Comparison of ENCODE assay signal across 8 cellular contexts in the genomic region with DNA sequence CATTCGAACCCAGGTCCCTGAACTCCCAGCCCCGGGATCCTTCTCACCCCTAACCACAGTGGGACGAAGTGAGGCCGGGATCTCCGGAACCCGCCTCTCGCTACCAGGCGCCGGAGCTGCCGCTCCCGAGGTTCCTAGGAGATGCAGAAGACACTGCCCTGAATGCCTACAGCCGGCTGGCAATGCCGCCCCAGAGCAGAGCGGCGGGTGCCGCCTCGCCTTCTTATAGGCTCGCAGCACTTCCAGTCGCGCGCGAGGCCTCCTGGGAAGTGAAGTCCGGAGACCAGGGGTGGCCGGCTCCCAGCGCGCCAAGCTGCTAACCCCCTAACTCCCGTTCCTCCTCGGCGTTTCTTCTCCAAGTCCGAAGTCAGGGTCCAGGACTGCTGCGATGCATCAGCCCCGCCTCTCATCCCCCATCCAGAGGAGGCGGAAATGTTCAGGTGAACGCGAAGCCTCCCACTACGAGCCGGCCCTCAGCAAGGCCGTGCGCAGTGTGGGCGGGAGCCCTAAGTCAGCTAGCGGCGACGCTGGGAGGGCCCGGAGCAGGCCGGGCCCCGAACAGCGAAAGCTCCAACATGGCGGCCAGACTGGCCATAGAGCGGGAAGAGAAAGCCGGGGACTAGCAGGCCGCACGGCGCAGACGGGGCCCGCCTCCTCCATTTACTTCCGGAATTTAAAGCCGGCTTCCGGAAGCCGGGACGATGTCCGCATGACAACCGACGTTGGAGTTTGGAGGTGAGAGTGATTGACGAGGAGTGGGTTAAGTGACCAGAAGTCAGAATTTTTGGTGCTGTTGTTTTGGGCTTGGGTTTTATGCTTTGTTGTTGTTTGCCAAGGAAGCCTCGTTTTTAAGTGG. TPM values are rescaled to one million over a fixed set of nuclear protein-coding genes. Genes with fewer than 3 reads are reported as not detected.
DNase-seq lines count a peak whose midpoint lies in the region; ATAC-seq and TF ChIP-seq lines count a peak whose summit lies in the region.

A gene with protein sequence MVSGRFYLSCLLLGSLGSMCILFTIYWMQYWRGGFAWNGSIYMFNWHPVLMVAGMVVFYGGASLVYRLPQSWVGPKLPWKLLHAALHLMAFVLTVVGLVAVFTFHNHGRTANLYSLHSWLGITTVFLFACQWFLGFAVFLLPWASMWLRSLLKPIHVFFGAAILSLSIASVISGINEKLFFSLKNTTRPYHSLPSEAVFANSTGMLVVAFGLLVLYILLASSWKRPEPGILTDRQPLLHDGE (minus strand): TSS at position 197 of the 856 bp plus-strand sequence. CDS start 5,169 bp downstream, outside the sequence.
A gene (plus strand): TSS at position 689 of the 856 bp plus-strand sequence. CDS start 2,017 bp downstream, outside the sequence.

- peak within 1 kb of the TSS; percentile 94 for H3K4me2 ChIP-seq in Karpas-422 (ENCODE audit: low read depth, low read length, poor library complexity, severe bottlenecking)

- H3K27me3 ChIP-seq in Karpas-422 (ENCODE audit: low read length) = no peaks in the 10 kb centered on the region

- peaks cover 18% of the 10 kb centered on the region for H3K36me3 ChIP-seq in Karpas-422 (ENCODE audit: insufficient read depth, low read length)

- H3K4me3 Mint-ChIP-seq in activated T-helper 17 cell treated with anti-CD3 and anti-CD28 coated beads, Interleukin-2, amount 50 U/mL, for 72 hours = peak within 1 kb of the TSS; percentile 98
- peak within 1 kb of the TSS; percentile 99 for H3K4me3 Mint-ChIP-seq in natural killer cell

- H3K9me2 ChIP-seq in Karpas-422 (replicated peaks; ENCODE audit: insufficient read depth, low read length) = no peaks in the 10 kb centered on the region

- H3K36me3 Mint-ChIP-seq in activated T-helper 17 cell treated with anti-CD3 and anti-CD28 coated beads, Interleukin-2, amount 50 U/mL, for 72 hours (ENCODE audit: low read depth) = peaks cover 46% of the 10 kb centered on the region
- H3K36me3 Mint-ChIP-seq in natural killer cell = no peaks in the 10 kb centered on the region

- H3K4me3 ChIP-seq in Karpas-422 (ENCODE audit: low read length) = peak within 1 kb of the TSS; percentile 87
- H3K4me3 ChIP-seq in fibroblast of mammary gland (ENCODE audit: control insufficient read depth, low read depth, low read length) = peak within 1 kb of the TSS; percentile 82

- peak; percentile 77 for ATAC-seq in GM21786 (IDR thresholded peaks at IDR 0.05; ENCODE audit: unreplicated experiment)
- peak; percentile 95 for ATAC-seq in activated T-helper 17 cell treated with anti-CD3 and anti-CD28 coated beads, Interleukin-2, amount 50 U/mL, for 72 hours (replicated peaks)
- peak; percentile 92 to 99 (median 93) for ATAC-seq in natural killer cell

- H3K9me3 ChIP-seq in Karpas-422 (ENCODE audit: low read length) = no peaks in the 10 kb centered on the region

- DNase-seq in DMS79 treated with DMSO at 0.1 percent for 48 hours (lab: John Stamatoyannopoulos, UW) = peak; percentile 94
- DNase-seq in Karpas-422 = peak; percentile 98
- peak; percentile 98 for DNase-seq in RPMI8226
- DNase-seq in fibroblast of mammary gland (ENCODE audit: low read depth) = peak; percentile 89
- DNase-seq in natural killer cell = peak; percentile 80
- DNase-seq in stimulated activated naive CD4-positive, alpha-beta T cell treated with Interleukin-2 at 50 U/mL for 16 hours (lab: John Stamatoyannopoulos, UW) = peak; percentile 88

- peaks cover 37% of the 10 kb centered on the region for H3K79me2 ChIP-seq in Karpas-422 (ENCODE audit: low read length)

- H4K20me1 ChIP-seq in Karpas-422 (ENCODE audit: insufficient read depth, low read depth, low read length) = 0 out of 2 replicates have a peak, but pooled peaks cover 5% of the 10 kb centered on the region

- peak within 1 kb of the TSS; percentile 98 for H3K27ac Mint-ChIP-seq in activated T-helper 17 cell treated with anti-CD3 and anti-CD28 coated beads, Interleukin-2, amount 50 U/mL, for 72 hours
- H3K27ac Mint-ChIP-seq in natural killer cell = peak within 1 kb of the TSS; percentile 94 to 98

- H3K9ac ChIP-seq in Karpas-422 (ENCODE audit: low read length) = peak within 1 kb of the TSS; percentile 96

- peaks cover 39% of the 10 kb centered on the region for H3K4me1 ChIP-seq in Karpas-422 (ENCODE audit: low read length)

- H3K27me3 Mint-ChIP-seq in activated T-helper 17 cell treated with anti-CD3 and anti-CD28 coated beads, Interleukin-2, amount 50 U/mL, for 72 hours = no peaks in the 10 kb centered on the region
- no peaks in the 10 kb centered on the region for H3K27me3 Mint-ChIP-seq in natural killer cell (ENCODE audit: low read depth in 2 of 2)

- H3K9me3 Mint-ChIP-seq in activated T-helper 17 cell treated with anti-CD3 and anti-CD28 coated beads, Interleukin-2, amount 50 U/mL, for 72 hours = no peaks in the 10 kb centered on the region
- H3K9me3 Mint-ChIP-seq in natural killer cell = no peaks in the 10 kb centered on the region

- intact Hi-C loops in natural killer cell (cut with micrococcal nuclease) = loop anchor here (1.0 to 2.0 kb wide), 4 partner anchors 29 to 201 kb away; a partner anchor contains a TSS

- H3K4me1 Mint-ChIP-seq in activated T-helper 17 cell treated with anti-CD3 and anti-CD28 coated beads, Interleukin-2, amount 50 U/mL, for 72 hours = peaks cover 17% of the 10 kb centered on the region
- peaks cover 21 to 26% of the 10 kb centered on the region in 2 donors for H3K4me1 Mint-ChIP-seq in natural killer cell

- TF ChIP-seq CTCF in fibroblast of mammary gland (conservative IDR thresholded peaks at IDR 0.05; ENCODE audit: control insufficient read depth, insufficient read depth, low read depth, low read length) (no peak), natural killer cell (IDR thresholded peaks at IDR 0.05) (no peak)

- H3K27ac ChIP-seq in Karpas-422 (ENCODE audit: low read length) = peak within 1 kb of the TSS; percentile 94

- H2AFZ ChIP-seq in Karpas-422 (ENCODE audit: low read length) = peak within 1 kb of the TSS; percentile 93; the same call in 1 of the 2 replicates

RNA-seq across cellular contexts. Expression of the first gene that starts in this region (rescaled TPM):
- total RNA-seq in Karpas-422 (2014; rRNA removed; shearing (Covaris generic); ENCODE audit: low replicate concordance) = 43.8 and 51.3 TPM in 2 replicates
- 10 to 100 TPM; 46.5 to 62.3 TPM for total RNA-seq in activated T-helper 17 cell treated with anti-CD3 and anti-CD28 coated beads, Interleukin-2, amount 50 U/mL, for 72 hours
- total RNA-seq in natural killer cell = 10 to 100 TPM; 24.6 to 33.5 (median 30.2) TPM

RNA-seq across cellular contexts. Expression of the second gene that starts in this region (rescaled TPM):
- 27.2 and 70.3 TPM in 2 replicates for total RNA-seq in Karpas-422 (2014; rRNA removed; shearing (Covaris generic); ENCODE audit: low replicate concordance)
- total RNA-seq in activated T-helper 17 cell treated with anti-CD3 and anti-CD28 coated beads, Interleukin-2, amount 50 U/mL, for 72 hours = 10 to 100 TPM; 30.6 to 47.9 TPM
- 10 to 100 TPM; 63.8 to 75.9 (median 66.5) TPM for total RNA-seq in natural killer cell

Comparison
In these comparisons a context has a peak if more than half of its experiments do, and no peak if none do; other contexts are left out.
1. Peak in every context shown above with its lines: DNase-seq, ATAC-seq, H3K4me3 ChIP-seq and H3K27ac ChIP-seq.